8 cellular contexts compared by ENCODE assay signal in genomic region chr4:3342182-3342854, GRCh38. TPM values are rescaled to one million over a fixed set of nuclear protein-coding genes. Genes with fewer than 3 reads are reported as not detected.
DNase-seq lines count a peak whose midpoint lies in the region; ATAC-seq and TF ChIP-seq lines count a peak whose summit lies in the region.
"Had no signal": no experiment of that assay in that cellular context is flagged by ENCODE, and none has a peak within 500 bp of the region (broad histone marks: within the 10 kb centered on the region; RNA-seq: fewer than 3 reads in every experiment).

No MANE protein-coding gene starts in this region.

- WGBS in hepatocyte (ENCODE audit: low lambda C conversion rate, missing lambda C conversion rate): 43% methylated on average over 8 of the region's 8 CpGs

- peaks cover 21% of the 10 kb centered on the region for H3K4me1 Mint-ChIP-seq in activated CD8-positive, alpha-beta T cell treated with anti-CD3 and anti-CD28 coated beads for 36 hours (ENCODE audit: low read depth)

- H3K36me3 Mint-ChIP-seq in activated CD8-positive, alpha-beta T cell treated with anti-CD3 and anti-CD28 coated beads for 36 hours (ENCODE audit: low read depth): no peaks in the 10 kb centered on the region

- H3K27me3 ChIP-seq in BLaER1 (no peaks in the 10 kb centered on the region), hepatocyte (no peaks in the 10 kb centered on the region)

- no peak overlapping the region for H3K4me3 Mint-ChIP-seq in activated CD8-positive, alpha-beta T cell treated with anti-CD3 and anti-CD28 coated beads for 36 hours

- intact Hi-C loops in activated CD8-positive, alpha-beta T cell treated with anti-CD3 and anti-CD28 coated beads for 36 hours (cut with micrococcal nuclease): no loop called here

- H3K9ac ChIP-seq in BLaER1: peak overlapping the region; percentile 12; the same call in 1 of the 2 replicates
- H3K9ac ChIP-seq: KMS-11 had no signal

- H4K20me1 ChIP-seq in BLaER1: peaks cover 94% of the 10 kb centered on the region
- H4K20me1 ChIP-seq in hepatocyte (ENCODE audit: insufficient read depth, poor library complexity, severe bottlenecking): peaks cover 8% of the 10 kb centered on the region

- no peak overlapping the region for H2AFZ ChIP-seq in hepatocyte

- DNase-seq in GM04504 (ENCODE audit: low read depth) (peak; percentile 24), hepatocyte (ENCODE audit: low spot score) (peak; percentile 50), left lobe of liver (ENCODE audit: low spot score) (no peak), GM19240 (ENCODE audit: insufficient read length, low spot score) (no peak)
- peak; percentile 69 for DNase-seq in activated CD8-positive, alpha-beta T cell treated with anti-CD3 and anti-CD28 coated beads for 36 hours

- POLR2A ChIA-PET in activated CD8-positive, alpha-beta T cell treated with anti-CD3 and anti-CD28 coated beads for 36 hours (lab: Charles Lee): no interaction called here

- H3K4me2 ChIP-seq in BLaER1 (peak overlapping the region; percentile 69), hepatocyte (peak overlapping the region; percentile 60)
- H3K4me2 ChIP-seq: KMS-11 had no signal

- TF ChIP-seq CTCF in activated CD8-positive, alpha-beta T cell treated with anti-CD3 and anti-CD28 coated beads for 36 hours (IDR thresholded peaks at IDR 0.05): no peak
- TF ChIP-seq CTCF in hepatocyte (IDR thresholded peaks at IDR 0.05; ENCODE audit: poor library complexity): no peak

- H3K27me3 Mint-ChIP-seq in activated CD8-positive, alpha-beta T cell treated with anti-CD3 and anti-CD28 coated beads for 36 hours: no peaks in the 10 kb centered on the region

- H3K36me3 ChIP-seq in BLaER1 (peaks cover 66% of the 10 kb centered on the region), hepatocyte (replicated peaks; ENCODE audit: insufficient read depth, low read depth) (no peaks in the 10 kb centered on the region)

- H3K9me3 ChIP-seq in BLaER1 (no peaks in the 10 kb centered on the region), hepatocyte (ENCODE audit: low read depth) (no peaks in the 10 kb centered on the region)

- peaks cover 30% of the 10 kb centered on the region for H3K79me2 ChIP-seq in hepatocyte

- ATAC-seq in activated CD8-positive, alpha-beta T cell treated with anti-CD3 and anti-CD28 coated beads for 36 hours: peak; percentile 86
- no peak for ATAC-seq in HG02885 (IDR thresholded peaks at IDR 0.05; ENCODE audit: poor library complexity, unreplicated experiment)
- ATAC-seq in left lobe of liver: no peak

- no peaks in the 10 kb centered on the region for H3K9me2 ChIP-seq in hepatocyte (replicated peaks; ENCODE audit: insufficient read depth)

- CTCF ChIA-PET in activated CD8-positive, alpha-beta T cell treated with anti-CD3 and anti-CD28 coated beads for 36 hours (lab: Charles Lee): interaction anchor here (0.7 kb wide), 1 partner anchor 10 kb away, joined by 3 read pairs; no protein-coding TSS in a partner anchor

- H3K9me3 Mint-ChIP-seq in activated CD8-positive, alpha-beta T cell treated with anti-CD3 and anti-CD28 coated beads for 36 hours: no peaks in the 10 kb centered on the region

- H3K4me3 ChIP-seq in BLaER1 (no peak overlapping the region), hepatocyte (no peak overlapping the region)

- H3K27ac Mint-ChIP-seq in activated CD8-positive, alpha-beta T cell treated with anti-CD3 and anti-CD28 coated beads for 36 hours: no peak overlapping the region

- H3K27ac ChIP-seq in BLaER1 (no peak overlapping the region; the same call in 1 of the 2 replicates), hepatocyte (peak overlapping the region; percentile 76)
- H3K27ac ChIP-seq: KMS-11 had no signal

- H3K4me1 ChIP-seq in BLaER1 (peaks cover 83% of the 10 kb centered on the region), hepatocyte (ENCODE audit: insufficient read depth) (peaks cover 12% of the 10 kb centered on the region)

RNA-seq across cellular contexts. Expression of gene RGS12, which starts 49.5 kb away (rescaled TPM):
- total RNA-seq in activated CD8-positive, alpha-beta T cell treated with anti-CD3 and anti-CD28 coated beads for 36 hours: 1 to 10 TPM; 4.6 to 4.7 TPM
- 22.5 and 33.6 TPM in 2 replicates for total RNA-seq in hepatocyte
- 19.6 and 31.9 TPM in 2 replicates for polyA plus RNA-seq in hepatocyte
- 29.3 TPM for total RNA-seq in left lobe of liver

Comparison
In these comparisons a context has a peak if more than half of its experiments do, and no peak if none do; other contexts are left out.
1. DNase-seq: peak in GM04504 (single experiment), activated CD8-positive, alpha-beta T cell treated with anti-CD3 and anti-CD28 coated beads for 36 hours (single experiment) and hepatocyte (single experiment); none in left lobe of liver (single experiment) and GM19240 (single experiment).